ENCODE assay signal across 15 cellular contexts in the genomic region with DNA sequence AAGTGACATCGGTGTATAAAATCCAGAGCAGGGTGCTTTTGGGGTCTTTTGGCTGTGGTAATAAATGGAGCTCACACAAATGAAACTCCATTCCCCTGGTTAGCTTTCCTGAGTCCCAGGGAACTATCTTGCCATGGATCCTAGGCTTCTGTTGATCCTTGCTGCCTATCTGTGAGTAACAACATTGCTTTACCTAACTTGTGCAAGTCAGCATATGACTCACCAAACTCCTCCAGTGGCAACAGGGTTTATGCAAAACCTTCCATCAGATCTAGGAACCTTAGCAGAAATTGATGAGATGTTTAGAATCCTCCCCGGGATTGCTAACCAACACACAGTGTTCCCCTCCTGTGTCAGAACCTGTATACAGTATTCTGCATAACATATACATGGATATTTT.
A peak's percentile ranks its signal among the peaks of the same experiment; 100 is the strongest.
DNase-seq lines count a peak whose midpoint lies in the region; ATAC-seq and TF ChIP-seq lines count a peak whose summit lies in the region.
"Had no signal": no experiment of that assay in that cellular context is flagged by ENCODE, and none has a peak within 500 bp of the region (broad histone marks: within the 10 kb centered on the region; RNA-seq: fewer than 3 reads in every experiment).

No MANE protein-coding gene starts in this region.

- WGBS in transverse colon (ENCODE audit: low coverage in 1 of 2), 2 donors, result 75 to 97% methylated on average over 2 of the region's 2 CpGs

- H3K27ac ChIP-seq in transverse colon, result no peak overlapping the region
- H3K27ac ChIP-seq: heart right ventricle, sigmoid colon had no signal

- DNase-seq in ELR (ENCODE audit: low read depth) (peak; percentile 75), NB4 (ENCODE audit: low read depth) (peak; percentile 41), epithelial cell of proximal tubule (ENCODE audit: low read depth) (peak; percentile 40), non-pigmented ciliary epithelial cell (ENCODE audit: low read depth) (peak; percentile 49), inferior parietal cortex (ENCODE audit: extremely low spot score) (no peak), transverse colon (no peak)
- no peak for DNase-seq in activated CD4-positive, CD25-positive, alpha-beta regulatory T cell treated with anti-CD3 and anti-CD28 coated beads, Interleukin-2, amount 50 U/mL, for 72 hours
- DNase-seq: activated CD4-positive, alpha-beta T cell treated with anti-CD3 and anti-CD28 coated beads, Interleukin-2, amount 10 ng/mL, durations not matched to agents 24 days and 14 days; aorta; CD4-positive, CD25-positive, alpha-beta regulatory T cell; heart right ventricle; left ventricle myocardium superior; sigmoid colon had no signal

- H3K27me3 ChIP-seq in transverse colon, result no peaks in the 10 kb centered on the region
- H3K27me3 ChIP-seq: heart right ventricle, sigmoid colon had no signal

- TF ChIP-seq CTCF in NB4 (IDR thresholded peaks at IDR 0.05; ENCODE audit: low read depth, low read length) (no peak), epithelial cell of proximal tubule (conservative IDR thresholded peaks at IDR 0.05; ENCODE audit: low read depth, low read length) (no peak), transverse colon (IDR thresholded peaks at IDR 0.05) (no peak)

- H3K4me1 ChIP-seq in transverse colon, result no peaks in the 10 kb centered on the region
- H3K4me1 ChIP-seq: sigmoid colon had no signal

- no peak for TF ChIP-seq EP300 in transverse colon (IDR thresholded peaks at IDR 0.05; ENCODE audit: low read depth)

- H3K36me3 ChIP-seq in transverse colon, result peaks cover 0 to 13% (median 0%) of the 10 kb centered on the region in 4 donors

- H3K4me3 ChIP-seq in NB4 (ENCODE audit: low read depth, low read length) (no peak overlapping the region), epithelial cell of proximal tubule (ENCODE audit: low read depth, low read length) (no peak overlapping the region), transverse colon (no peak overlapping the region)
- H3K4me3 ChIP-seq: heart right ventricle, sigmoid colon had no signal

- no peak for ATAC-seq in activated CD4-positive, CD25-positive, alpha-beta regulatory T cell treated with anti-CD3 and anti-CD28 coated beads, Interleukin-2, amount 50 U/mL, for 24 hours
- ATAC-seq: heart right ventricle; left ventricle myocardium superior; natural killer cell treated with Interleukin-12 subunit alpha and Interleukin-12 subunit beta and Interleukin-15 and Interleukin-18, amount 100 ng/mL, for 72 hours had no signal

- in situ Hi-C loops in transverse colon (cut with MboI; ENCODE audit: low pct_ligation_motif_present in 1 of 4, low pct_unique_long_range_greater_than_20kb in 1 of 4, low sequenced_read_pairs in 3 of 4), result no loop called here

- TF ChIP-seq POLR2A in NB4 (IDR thresholded peaks at IDR 0.05; ENCODE audit: extremely low read depth, insufficient read length) (no peak), transverse colon (IDR thresholded peaks at IDR 0.05) (no peak)

- intact Hi-C loops in transverse colon (cut with DNase I; ENCODE audit: low total_unique reads), result no loop called here

- H3K9me3 ChIP-seq in transverse colon, result no peaks in the 10 kb centered on the region
- H3K9me3 ChIP-seq: heart right ventricle, sigmoid colon had no signal

Comparison
In these comparisons a context has a peak if more than half of its experiments do, and no peak if none do; other contexts are left out.
1. DNase-seq: peak in ELR (single experiment), NB4 (single experiment), epithelial cell of proximal tubule (single experiment) and non-pigmented ciliary epithelial cell (single experiment); none in inferior parietal cortex (single experiment), activated CD4-positive, CD25-positive, alpha-beta regulatory T cell treated with anti-CD3 and anti-CD28 coated beads, Interleukin-2, amount 50 U/mL, for 72 hours (single experiment) and transverse colon (single experiment).